ENCODE assay signal across 8 cellular contexts in the genomic region with DNA sequence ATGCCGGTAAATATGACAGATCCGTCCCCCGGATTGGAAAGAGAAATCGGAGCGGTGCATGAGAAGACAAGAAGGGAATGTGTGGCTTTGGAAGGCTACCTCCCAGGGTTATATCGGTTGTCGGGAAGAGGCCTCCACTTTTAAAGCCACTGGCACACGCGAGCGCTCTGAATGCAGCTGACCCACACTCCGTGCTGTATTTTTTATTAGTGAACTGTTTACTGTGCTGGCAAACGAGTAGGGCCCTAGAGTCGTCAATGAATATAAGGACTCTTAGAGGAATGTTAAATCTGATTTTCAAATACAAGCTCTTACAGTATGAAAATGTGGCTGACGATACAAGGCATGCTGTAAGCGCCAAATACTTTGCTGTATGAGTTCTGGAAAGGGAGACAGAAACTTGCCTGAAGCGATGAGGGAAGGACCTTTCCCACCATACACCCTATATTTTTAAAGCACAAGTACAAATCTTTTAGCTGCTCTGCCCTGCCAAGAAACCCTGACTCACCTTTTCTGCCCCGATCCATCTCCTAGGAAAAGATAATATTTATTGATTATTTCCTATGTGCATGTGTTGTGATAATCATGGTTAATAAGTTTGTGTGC. TPM values are rescaled to one million over a fixed set of nuclear protein-coding genes. Genes with fewer than 3 reads are reported as not detected.
DNase-seq lines count a peak whose midpoint lies in the region; ATAC-seq and TF ChIP-seq lines count a peak whose summit lies in the region.

No MANE protein-coding gene starts in this region.

- ATAC-seq in PC-3 (no peak), GM18517 (IDR thresholded peaks at IDR 0.05; ENCODE audit: unreplicated experiment) (no peak), HG03571 (IDR thresholded peaks at IDR 0.05; ENCODE audit: unreplicated experiment) (no peak)

- peak overlapping the region; percentile 98 for H3K27ac Mint-ChIP-seq in nephron progenitor cell

- no peak for TF ChIP-seq CTCF in PC-3 (conservative IDR thresholded peaks at IDR 0.05; ENCODE audit: low read depth, low read length)
- no peak for TF ChIP-seq CTCF in nephron progenitor cell (IDR thresholded peaks at IDR 0.05)

- no peaks in the 10 kb centered on the region for H3K36me3 ChIP-seq in PC-3 (ENCODE audit: low read depth, low read length)

- peak overlapping the region; percentile 93 for H3K9ac ChIP-seq in PC-3 (ENCODE audit: low read length)

- H3K4me2 ChIP-seq in PC-3 (ENCODE audit: low read length) = peak overlapping the region; percentile 90

- no peaks in the 10 kb centered on the region for H3K36me3 Mint-ChIP-seq in nephron progenitor cell (ENCODE audit: low read depth)

- peak overlapping the region; percentile 97 for H3K4me3 Mint-ChIP-seq in nephron progenitor cell

- peak overlapping the region; percentile 78 for H3K27ac ChIP-seq in PC-3 (ENCODE audit: low read length)
- H3K27ac ChIP-seq in epithelial cell of prostate = peak overlapping the region; percentile 96

- H3K27me3 Mint-ChIP-seq in nephron progenitor cell (ENCODE audit: low read depth, poor library complexity) = no peaks in the 10 kb centered on the region

- H3K4me1 Mint-ChIP-seq in nephron progenitor cell = peaks cover 37% of the 10 kb centered on the region

- no peaks in the 10 kb centered on the region for H4K20me1 ChIP-seq in PC-3 (ENCODE audit: low read length)

- peak; percentile 34 for DNase-seq in NCI-H2029 treated with DMSO at 0.1 percent for 48 hours (lab: John Stamatoyannopoulos, UW)
- no peak for DNase-seq in NCI-H2029 (lab: John Stamatoyannopoulos, UW)
- peak; percentile 37 for DNase-seq in PC-3
- DNase-seq in epithelial cell of prostate (ENCODE audit: low read depth, low spot score) = no peak
- DNase-seq in nephron progenitor cell = no peak
- DNase-seq in NCI-H2171 (lab: John Stamatoyannopoulos, UW) = no peak

- no peaks in the 10 kb centered on the region for H3K9me2 ChIP-seq in PC-3 (replicated peaks; ENCODE audit: low read length)

- BruUV-seq in PC-3 (replicated peaks; lab: Mats Ljungman, UMichigan) = TSS peak; percentile 55

- H3K27me3 ChIP-seq in PC-3 (ENCODE audit: low read length) = no peaks in the 10 kb centered on the region

- POLR2A ChIA-PET in PC-3 (lab: Charles Lee; ENCODE audit: unreplicated experiment) = interaction anchor here (0.6 kb wide), 1 partner anchor 135 kb away, joined by 3 read pairs; no protein-coding TSS in a partner anchor

- no peaks in the 10 kb centered on the region for H3K9me3 Mint-ChIP-seq in nephron progenitor cell

- no peaks in the 10 kb centered on the region for H3K9me3 ChIP-seq in PC-3 (ENCODE audit: low read length)

- H3K4me1 ChIP-seq in PC-3 (ENCODE audit: insufficient read depth, low read length) = peaks cover 31% of the 10 kb centered on the region

- peaks cover 11% of the 10 kb centered on the region for H3F3A ChIP-seq in PC-3 (ENCODE audit: low read length, unreplicated experiment)

- H2AFZ ChIP-seq in PC-3 (ENCODE audit: low read length) = peak overlapping the region; percentile 81

- H3K79me2 ChIP-seq in PC-3 (ENCODE audit: low read length) = peaks cover 47% of the 10 kb centered on the region

- intact Hi-C loops in PC-3 (cut with micrococcal nuclease) = loop anchor here (2.0 to 10.0 kb wide), 4 partner anchors 53 to 226 kb away; partner anchors contain the start of genes GRSF1 and MOB1B

- CTCF ChIA-PET in PC-3 (lab: Charles Lee) = interaction anchor here (0.6 to 1.2 kb wide), 4 partner anchors 9 to 54 kb away, joined by 3 read pairs; no protein-coding TSS in a partner anchor

- peak overlapping the region; percentile 83 for H3K4me3 ChIP-seq in PC-3 (ENCODE audit: low read length)

RNA-seq across cellular contexts. Expression of gene RUFY3, which starts 15.8 kb away (rescaled TPM):
- total RNA-seq in PC-3 (2014; rRNA removed) = 22.1 and 25.6 TPM in 2 replicates

RNA-seq across cellular contexts. Expression of gene UTP3, which starts 17.6 kb away (rescaled TPM):
- 27.8 and 38.5 TPM in 2 replicates for total RNA-seq in PC-3 (2014; rRNA removed)

RNA-seq across cellular contexts. Expression of gene JCHAIN, which starts 39.7 kb away (rescaled TPM):
- total RNA-seq in PC-3 (2014; rRNA removed) = not detected in 2 replicates

Comparison
In these comparisons a context has a peak if more than half of its experiments do, and no peak if none do; other contexts are left out.
1. DNase-seq: peak in NCI-H2029 treated with DMSO at 0.1 percent for 48 hours (single experiment) and PC-3 (single experiment); none in NCI-H2029 (single experiment), epithelial cell of prostate (single experiment), nephron progenitor cell (single experiment) and NCI-H2171 (single experiment).